In the genomic region with DNA sequence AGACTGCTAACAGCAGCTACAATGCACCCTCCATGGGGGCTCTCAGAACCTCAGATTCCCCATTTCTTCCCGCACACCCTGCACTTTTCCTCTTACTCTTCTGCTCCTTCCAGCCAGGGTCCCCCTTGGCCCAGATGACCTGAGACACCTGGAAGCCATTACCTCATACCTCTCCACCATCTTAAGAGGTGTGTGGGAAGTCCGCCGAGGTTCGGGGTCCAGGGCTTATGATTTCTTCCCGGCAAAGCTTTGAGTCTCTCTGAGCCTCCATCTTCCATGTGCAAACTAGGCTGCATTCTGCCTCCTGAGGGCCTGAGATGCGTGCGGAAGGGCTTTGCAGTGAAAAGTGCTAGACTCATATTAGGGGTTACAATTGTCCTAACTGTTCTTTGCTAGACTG, we compare ENCODE assay signal across 32 cellular contexts. TPM values are rescaled to one million over a fixed set of nuclear protein-coding genes. Genes with fewer than 3 reads are reported as not detected.
"Had no signal": no experiment of that assay in that cellular context is flagged by ENCODE, and none has a peak within 500 bp of the region (broad histone marks: within the 10 kb centered on the region; RNA-seq: fewer than 3 reads in every experiment).

No MANE protein-coding gene starts in this region.

- H3K4me2 ChIP-seq: hepatocyte, smooth muscle cell had no signal

- H3K27me3 ChIP-seq: testis had no signal

- H2AFZ ChIP-seq: hepatocyte had no signal

- DNase-seq: heart right ventricle; immature natural killer cell; kidney; left colon; left lung; lower lobe of right lung; mammary epithelial cell; mesenchymal stem cell; naive B cell; natural killer cell; nephron progenitor cell; pancreas; posterior cingulate gyrus; psoas muscle; right lobe of liver; stimulated activated CD4-positive, alpha-beta T cell treated with anti-CD3 and anti-CD28 coated beads, Interleukin-12 subunit alpha, Interleukin-12 subunit beta, amount 100 ng/mL, for 4 hours; stimulated activated CD4-positive, alpha-beta T cell treated with anti-CD3 and anti-CD28 coated beads, Interleukin-15, amount 100 ng/mL, for 24 hours; stimulated activated CD4-positive, alpha-beta T cell treated with anti-CD3 and anti-CD28 coated beads, Interleukin-2, amount 100 ng/mL, for 24 hours; stimulated activated CD4-positive, alpha-beta T cell treated with anti-CD3 and anti-CD28 coated beads, Interleukin-4, amount 100 ng/mL, for 1 hour; stimulated activated naive B cell treated with anti-CD40 and anti-IgM and Interleukin-4, amounts not matched to agents 10 μg/mL and 1 μg/mL and 100 μg/mL, for 72 hours; stimulated activated naive CD8-positive, alpha-beta T cell treated with anti-CD3 and anti-CD28 coated beads, Interleukin-15, Interleukin-2, amounts not matched to agents 100 U/mL and 50 U/mL, for 24 hours; stomach; testis; thyroid gland; transverse colon; uterus had no signal

- H3K36me3 ChIP-seq: heart right ventricle, left lung, lower lobe of right lung, pancreas, right lobe of liver, stomach, thyroid gland, transverse colon, uterus had no signal

- ATAC-seq: heart right ventricle; left colon; left lung; lower lobe of right lung; natural killer cell; pancreas; psoas muscle; right lobe of liver; stimulated activated naive B cell treated with anti-CD40 and anti-IgM and Interleukin-4, amounts not matched to agents 10 μg/mL and 1 μg/mL and 100 μg/mL, for 72 hours; stimulated activated naive CD8-positive, alpha-beta T cell treated with anti-CD3 and anti-CD28 coated beads, Interleukin-15, Interleukin-2, amounts not matched to agents 100 U/mL and 50 U/mL, for 24 hours had no signal

- H3K36me3 Mint-ChIP-seq: immature natural killer cell, natural killer cell had no signal

- H3K79me2 ChIP-seq: hepatocyte had no signal

- FAIRE-seq: islet of Langerhans, kidney, pancreas had no signal

- H3K27ac ChIP-seq: heart right ventricle, hepatocyte, left lung, lower lobe of right lung, pancreas, psoas muscle, right lobe of liver, stomach, testis, thyroid gland, transverse colon, uterus had no signal

- H3K4me3 ChIP-seq: heart right ventricle, hepatocyte, left lung, lower lobe of right lung, pancreas, psoas muscle, right lobe of liver, smooth muscle cell, stomach, testis, thyroid gland, transverse colon, uterus had no signal

- H3K9me3 ChIP-seq: heart right ventricle, left lung, lower lobe of right lung, pancreas, psoas muscle, right lobe of liver, stomach, testis, thyroid gland, transverse colon, uterus had no signal

- H3K4me3 Mint-ChIP-seq: immature natural killer cell; mesothelial cell of epicardium; naive B cell; natural killer cell; nephron progenitor cell; stimulated activated naive B cell treated with anti-CD40 and anti-IgM and Interleukin-4, amounts not matched to agents 10 μg/mL and 1 μg/mL and 100 μg/mL, for 72 hours had no signal

- H3K9me3 Mint-ChIP-seq: immature natural killer cell; mesothelial cell of epicardium; natural killer cell; nephron progenitor cell; stimulated activated naive B cell treated with anti-CD40 and anti-IgM and Interleukin-4, amounts not matched to agents 10 μg/mL and 1 μg/mL and 100 μg/mL, for 72 hours had no signal

- H3K27ac Mint-ChIP-seq: immature natural killer cell; mesothelial cell of epicardium; natural killer cell; nephron progenitor cell; stimulated activated naive B cell treated with anti-CD40 and anti-IgM and Interleukin-4, amounts not matched to agents 10 μg/mL and 1 μg/mL and 100 μg/mL, for 72 hours had no signal

RNA-seq across cellular contexts. Expression of gene GSC, which starts 5.3 kb away (rescaled TPM):
- total RNA-seq: kidney, left colon, left lung, liver, right lobe of liver, smooth muscle cell, stomach, ureter had no signal
- polyA plus RNA-seq: immature natural killer cell, liver, smooth muscle cell had no signal
